8 cellular contexts compared by ENCODE assay signal in the genomic region with DNA sequence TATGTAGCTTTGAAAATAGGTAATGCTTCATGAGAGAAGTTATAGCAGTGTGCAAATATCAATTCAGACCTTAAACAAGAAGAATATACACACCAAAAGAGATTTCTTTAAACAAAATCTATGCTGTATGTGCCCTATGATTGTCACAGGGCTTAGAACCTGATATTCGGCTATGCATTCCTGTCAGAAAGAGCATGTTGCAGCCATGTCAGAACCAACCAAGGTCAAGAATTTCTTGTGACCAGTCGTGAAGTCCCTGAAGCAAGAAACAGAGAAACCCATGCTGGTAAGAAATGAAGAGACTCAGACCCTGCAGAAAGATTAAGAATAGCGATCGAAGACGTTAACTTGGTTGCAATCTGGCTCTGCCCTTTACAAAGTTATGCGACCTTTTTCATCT.
A peak's percentile ranks its signal among the peaks of the same experiment; 100 is the strongest.
DNase-seq lines count a peak whose midpoint lies in the region; ATAC-seq, FAIRE-seq and TF ChIP-seq lines count a peak whose summit lies in the region.

No MANE protein-coding gene starts in this region.

- H3K4me3 ChIP-seq in OCI-LY3 (ENCODE audit: low read length) (peak overlapping the region; percentile 100), pancreas (peak overlapping the region; percentile 24 to 54 (median 38))

- H3K9ac ChIP-seq in ES-I3 (ENCODE audit: low read depth, low read length) (peak overlapping the region; percentile 88; the same call in 1 of the 2 replicates), OCI-LY3 (ENCODE audit: low read length) (peak overlapping the region; percentile 73)

- H3K27ac ChIP-seq in OCI-LY3 (ENCODE audit: low read length): no peak overlapping the region
- peak overlapping the region in 1 of 4 donors; percentile 69 for H3K27ac ChIP-seq in pancreas

- intact Hi-C loops in pancreas (cut with DNase I): no loop called here

- FAIRE-seq in pancreas (lab: Jason Lieb, UNC) (no peak), urothelium cell line (lab: Jason Lieb, UNC) (no peak)

- H3K4me1 Mint-ChIP-seq in endothelial cell (ENCODE audit: unreplicated experiment): peaks cover 3% of the 10 kb centered on the region

- H3K4me1 ChIP-seq in ES-I3 (ENCODE audit: insufficient read depth, low read length): no peaks in the 10 kb centered on the region
- H3K4me1 ChIP-seq in OCI-LY3 (ENCODE audit: low read length): peaks cover 10% of the 10 kb centered on the region; the same call in 1 of the 2 replicates
- peaks cover 0 to 6% (median 0%) of the 10 kb centered on the region in 3 donors for H3K4me1 ChIP-seq in pancreas

- H3K27ac Mint-ChIP-seq in endothelial cell (ENCODE audit: unreplicated experiment): peak overlapping the region; percentile 61

- H4K20me1 ChIP-seq in OCI-LY3 (ENCODE audit: insufficient read depth, low read length): no peaks in the 10 kb centered on the region

- H3K79me2 ChIP-seq in OCI-LY3 (ENCODE audit: low read length): peaks cover 29% of the 10 kb centered on the region

- H3K27me3 ChIP-seq in OCI-LY3 (ENCODE audit: low read depth, low read length) (no peaks in the 10 kb centered on the region), pancreas (no peaks in the 10 kb centered on the region)

- TF ChIP-seq CTCF in OCI-LY3 (IDR thresholded peaks at IDR 0.05; ENCODE audit: low read depth, low read length) (no peak), endothelial cell (IDR thresholded peaks at IDR 0.05; ENCODE audit: unreplicated experiment) (no peak), pancreas (IDR thresholded peaks at IDR 0.05) (no peak)

- no peaks in the 10 kb centered on the region for H3K36me3 ChIP-seq in ES-I3 (ENCODE audit: insufficient read depth, low read length)
- no peaks in the 10 kb centered on the region for H3K36me3 ChIP-seq in OCI-LY3 (replicated peaks; ENCODE audit: low read depth, low read length)
- no peaks in the 10 kb centered on the region for H3K36me3 ChIP-seq in pancreas

- WGBS in pancreas, 2 donors: 3 to 35% methylated on average over 6 of the region's 6 CpGs

- peak overlapping the region; percentile 98 for H2AFZ ChIP-seq in OCI-LY3 (ENCODE audit: low read depth, low read length)

- H3K36me3 Mint-ChIP-seq in endothelial cell (ENCODE audit: low read depth, unreplicated experiment): no peaks in the 10 kb centered on the region

- H3K9me3 Mint-ChIP-seq in endothelial cell (ENCODE audit: unreplicated experiment): no peaks in the 10 kb centered on the region

- H3K4me2 ChIP-seq in OCI-LY3 (ENCODE audit: low read length): peak overlapping the region; percentile 82

- ATAC-seq in pancreas: peak; percentile 41 to 59 (median 50)

- no peak overlapping the region for H3K4me3 Mint-ChIP-seq in endothelial cell (ENCODE audit: unreplicated experiment)

- H3K9me3 ChIP-seq in ES-I3 (ENCODE audit: control insufficient read depth, insufficient read depth, low read length) (no peaks in the 10 kb centered on the region), OCI-LY3 (ENCODE audit: insufficient read depth, low read length) (no peaks in the 10 kb centered on the region), pancreas (no peaks in the 10 kb centered on the region)

- DNase-seq in endothelial cell (ENCODE audit: low spot score): no peak
- DNase-seq in pancreas: no peak
- DNase-seq in epidermal melanocyte (ENCODE audit: insufficient read length, low spot score): no peak
- no peak for DNase-seq in urothelium cell line (ENCODE audit: low spot score)
- no peak for DNase-seq in D341Med (ENCODE audit: low spot score)
- no peak for DNase-seq in 8988T

- H3K27me3 Mint-ChIP-seq in endothelial cell (ENCODE audit: unreplicated experiment): no peaks in the 10 kb centered on the region
